1 cellular context compared by ENCODE assay signal in genomic region chr17:44673893-44674292, GRCh38.
TF ChIP-seq lines count a peak whose summit lies in the region.

No MANE protein-coding gene starts in this region.

TF ChIP-seq in IMR-90, 13 proteins besides CTCF, POLR2A, EP300 and RAD21:
- TF ChIP-seq RCOR1 (IDR thresholded peaks at IDR 0.05; ENCODE audit: insufficient replicate concordance, low read length) (no peak), SMC3 (IDR thresholded peaks at IDR 0.05; ENCODE audit: low read depth, low read length) (no peak), USF2 (IDR thresholded peaks at IDR 0.05; ENCODE audit: low read depth, low read length) (no peak), CHD1 (IDR thresholded peaks at IDR 0.05; ENCODE audit: low read depth, low read length) (no peak), BHLHE40 (IDR thresholded peaks at IDR 0.05; ENCODE audit: low read depth, low read length) (no peak), CEBPB (IDR thresholded peaks at IDR 0.05; ENCODE audit: low read depth, low read length) (no peak), MXI1 (IDR thresholded peaks at IDR 0.05; ENCODE audit: borderline replicate concordance, low read depth, low read length) (no peak), MAZ (IDR thresholded peaks at IDR 0.05; ENCODE audit: borderline replicate concordance, low read depth, low read length) (no peak), RFX5 (IDR thresholded peaks at IDR 0.05; ENCODE audit: low read depth, low read length) (no peak), MAFK (IDR thresholded peaks at IDR 0.05; ENCODE audit: low read depth, low read length) (no peak), FOS (IDR thresholded peaks at IDR 0.05; ENCODE audit: low read depth, low read length) (no peak), ELK1 (IDR thresholded peaks at IDR 0.05; ENCODE audit: borderline replicate concordance, low read depth, low read length) (no peak), NFE2L2 (IDR thresholded peaks at IDR 0.05; ENCODE audit: low read depth, low read length) (no peak)
